15 cellular contexts compared by ENCODE assay signal in genomic region chr20:64244281-64244805, GRCh38.
"Had no signal": no experiment of that assay in that cellular context is flagged by ENCODE, and none has a peak within 500 bp of the region (broad histone marks: within the 10 kb centered on the region; RNA-seq: fewer than 3 reads in every experiment).

No MANE protein-coding gene starts in this region.

- ATAC-seq: left ventricle myocardium superior had no signal

- DNase-seq: activated CD4-positive, alpha-beta T cell treated with anti-CD3 and anti-CD28 coated beads for 1 hour; activated CD4-positive, alpha-beta T cell treated with anti-CD3 and anti-CD28 coated beads, Interleukin-2, amount 50 U/mL, for 48 hours; activated gamma-delta T cell; activated naive CD8-positive, alpha-beta T cell treated with anti-CD3 and anti-CD28 coated beads for 36 hours; activated T-cell treated with anti-CD3 and anti-CD28 coated beads, Interleukin-2, amount 50 U/mL, for 48 hours; brain microvascular endothelial cell; effector CD4-positive, alpha-beta T cell; esophagus squamous epithelium; kidney glomerular epithelial cell; left ventricle myocardium superior; nephron progenitor cell; stimulated activated CD4-positive, alpha-beta T cell treated with anti-CD3 and anti-CD28 coated beads, Interleukin-12 subunit alpha, Interleukin-12 subunit beta, amount 100 ng/mL, for 4 hours; stimulated activated CD4-positive, alpha-beta T cell treated with anti-CD3 and anti-CD28 coated beads, Interleukin-2, amount 100 ng/mL, for 24 hours; T-helper 1 cell; T1000 had no signal
